Comparison of ENCODE assay signal across 1 cellular context in the genomic region with DNA sequence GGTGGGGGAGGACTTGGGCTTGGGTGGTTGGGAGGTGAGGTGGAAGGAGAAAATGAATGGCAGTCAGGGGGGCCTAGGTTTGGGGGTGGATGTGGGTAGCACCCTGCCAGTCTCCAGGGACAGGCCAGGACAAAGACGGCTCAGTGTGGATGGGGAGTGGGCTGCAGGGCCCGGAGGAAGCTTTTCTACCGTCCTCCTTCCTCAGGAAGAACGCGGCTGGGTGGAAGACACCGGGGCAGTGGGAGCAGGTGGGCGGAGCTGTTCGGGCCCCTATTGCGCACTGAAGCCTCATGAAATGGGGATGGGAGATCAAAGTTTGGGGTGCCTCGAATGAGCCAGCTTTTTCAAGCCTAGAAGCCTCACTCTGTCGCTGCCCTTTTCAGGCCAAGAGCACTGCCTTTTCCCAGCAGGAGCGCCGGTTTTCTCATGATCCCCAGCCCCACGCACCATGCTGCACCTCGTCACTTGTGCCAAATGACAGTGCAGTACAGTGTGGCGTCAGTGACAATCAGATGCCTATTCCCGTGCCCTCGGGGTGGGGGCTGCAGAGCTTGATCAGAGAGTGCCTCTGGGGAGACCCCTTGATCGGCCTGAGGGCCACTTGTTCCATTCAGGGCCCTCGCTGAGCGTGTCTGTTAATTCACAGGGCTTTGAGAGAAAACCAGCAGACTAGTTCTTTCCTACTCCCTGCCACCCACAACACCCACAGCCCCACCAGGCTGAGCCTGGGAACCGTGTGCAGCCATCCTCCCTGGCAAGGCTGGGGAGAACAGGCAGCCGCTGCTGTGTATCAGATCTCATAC.
TF ChIP-seq lines count a peak whose summit lies in the region.

No MANE protein-coding gene starts in this region.

TF ChIP-seq in K562, 482 proteins besides CTCF, POLR2A, EP300 and RAD21:
- TF ChIP-seq, protein P1, sequence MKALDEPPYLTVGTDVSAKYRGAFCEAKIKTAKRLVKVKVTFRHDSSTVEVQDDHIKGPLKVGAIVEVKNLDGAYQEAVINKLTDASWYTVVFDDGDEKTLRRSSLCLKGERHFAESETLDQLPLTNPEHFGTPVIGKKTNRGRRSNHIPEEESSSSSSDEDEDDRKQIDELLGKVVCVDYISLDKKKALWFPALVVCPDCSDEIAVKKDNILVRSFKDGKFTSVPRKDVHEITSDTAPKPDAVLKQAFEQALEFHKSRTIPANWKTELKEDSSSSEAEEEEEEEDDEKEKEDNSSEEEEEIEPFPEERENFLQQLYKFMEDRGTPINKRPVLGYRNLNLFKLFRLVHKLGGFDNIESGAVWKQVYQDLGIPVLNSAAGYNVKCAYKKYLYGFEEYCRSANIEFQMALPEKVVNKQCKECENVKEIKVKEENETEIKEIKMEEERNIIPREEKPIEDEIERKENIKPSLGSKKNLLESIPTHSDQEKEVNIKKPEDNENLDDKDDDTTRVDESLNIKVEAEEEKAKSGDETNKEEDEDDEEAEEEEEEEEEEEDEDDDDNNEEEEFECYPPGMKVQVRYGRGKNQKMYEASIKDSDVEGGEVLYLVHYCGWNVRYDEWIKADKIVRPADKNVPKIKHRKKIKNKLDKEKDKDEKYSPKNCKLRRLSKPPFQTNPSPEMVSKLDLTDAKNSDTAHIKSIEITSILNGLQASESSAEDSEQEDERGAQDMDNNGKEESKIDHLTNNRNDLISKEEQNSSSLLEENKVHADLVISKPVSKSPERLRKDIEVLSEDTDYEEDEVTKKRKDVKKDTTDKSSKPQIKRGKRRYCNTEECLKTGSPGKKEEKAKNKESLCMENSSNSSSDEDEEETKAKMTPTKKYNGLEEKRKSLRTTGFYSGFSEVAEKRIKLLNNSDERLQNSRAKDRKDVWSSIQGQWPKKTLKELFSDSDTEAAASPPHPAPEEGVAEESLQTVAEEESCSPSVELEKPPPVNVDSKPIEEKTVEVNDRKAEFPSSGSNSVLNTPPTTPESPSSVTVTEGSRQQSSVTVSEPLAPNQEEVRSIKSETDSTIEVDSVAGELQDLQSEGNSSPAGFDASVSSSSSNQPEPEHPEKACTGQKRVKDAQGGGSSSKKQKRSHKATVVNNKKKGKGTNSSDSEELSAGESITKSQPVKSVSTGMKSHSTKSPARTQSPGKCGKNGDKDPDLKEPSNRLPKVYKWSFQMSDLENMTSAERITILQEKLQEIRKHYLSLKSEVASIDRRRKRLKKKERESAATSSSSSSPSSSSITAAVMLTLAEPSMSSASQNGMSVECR (CRISPR knock-in tag; IDR thresholded peaks at IDR 0.05), result 0 out of 2 replicates have a peak, but pooled peaks have one; percentile 25
- TF ChIP-seq ZNF551 (CRISPR knock-in tag; IDR thresholded peaks at IDR 0.05) (no peak), SMAD4 (CRISPR knock-in tag; conservative IDR thresholded peaks at IDR 0.05) (0 out of 2 replicates have a peak, but pooled peaks have one; percentile 31), SMARCE1 (IDR thresholded peaks at IDR 0.05) (0 out of 2 replicates have a peak, but pooled peaks have one; percentile 4), RBBP5 (IDR thresholded peaks at IDR 0.05; ENCODE audit: borderline replicate concordance, insufficient read depth, low read length, poor library complexity, severe bottlenecking) (peak; percentile 47), RBFOX2 (IDR thresholded peaks at IDR 0.05; ENCODE audit: low read depth, low read length) (peak; percentile 65), CHD1 (IDR thresholded peaks at IDR 0.05; ENCODE audit: low read length) (peak; percentile 77), BHLHE40 (IDR thresholded peaks at IDR 0.05; ENCODE audit: low read length) (no peak), ZBTB7A (IDR thresholded peaks at IDR 0.05; ENCODE audit: borderline replicate concordance, control insufficient read depth, low read depth, low read length) (peak; percentile 13; the same call in 1 of the 2 replicates), SIN3A (IDR thresholded peaks at IDR 0.05; ENCODE audit: borderline replicate concordance in 2 of 2, control insufficient read depth in 1 of 2, low read depth in 2 of 2, low read length in 2 of 2) (peak in 1 of 2 experiments; percentile 2; a peak in 1 of 4 replicates)
- TF ChIP-seq, protein P2, sequence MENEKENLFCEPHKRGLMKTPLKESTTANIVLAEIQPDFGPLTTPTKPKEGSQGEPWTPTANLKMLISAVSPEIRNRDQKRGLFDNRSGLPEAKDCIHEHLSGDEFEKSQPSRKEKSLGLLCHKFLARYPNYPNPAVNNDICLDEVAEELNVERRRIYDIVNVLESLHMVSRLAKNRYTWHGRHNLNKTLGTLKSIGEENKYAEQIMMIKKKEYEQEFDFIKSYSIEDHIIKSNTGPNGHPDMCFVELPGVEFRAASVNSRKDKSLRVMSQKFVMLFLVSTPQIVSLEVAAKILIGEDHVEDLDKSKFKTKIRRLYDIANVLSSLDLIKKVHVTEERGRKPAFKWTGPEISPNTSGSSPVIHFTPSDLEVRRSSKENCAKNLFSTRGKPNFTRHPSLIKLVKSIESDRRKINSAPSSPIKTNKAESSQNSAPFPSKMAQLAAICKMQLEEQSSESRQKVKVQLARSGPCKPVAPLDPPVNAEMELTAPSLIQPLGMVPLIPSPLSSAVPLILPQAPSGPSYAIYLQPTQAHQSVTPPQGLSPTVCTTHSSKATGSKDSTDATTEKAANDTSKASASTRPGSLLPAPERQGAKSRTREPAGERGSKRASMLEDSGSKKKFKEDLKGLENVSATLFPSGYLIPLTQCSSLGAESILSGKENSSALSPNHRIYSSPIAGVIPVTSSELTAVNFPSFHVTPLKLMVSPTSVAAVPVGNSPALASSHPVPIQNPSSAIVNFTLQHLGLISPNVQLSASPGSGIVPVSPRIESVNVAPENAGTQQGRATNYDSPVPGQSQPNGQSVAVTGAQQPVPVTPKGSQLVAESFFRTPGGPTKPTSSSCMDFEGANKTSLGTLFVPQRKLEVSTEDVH (IDR thresholded peaks at IDR 0.05; ENCODE audit: low read depth, partially characterized antibody), result no peak
- TF ChIP-seq, protein P3, sequence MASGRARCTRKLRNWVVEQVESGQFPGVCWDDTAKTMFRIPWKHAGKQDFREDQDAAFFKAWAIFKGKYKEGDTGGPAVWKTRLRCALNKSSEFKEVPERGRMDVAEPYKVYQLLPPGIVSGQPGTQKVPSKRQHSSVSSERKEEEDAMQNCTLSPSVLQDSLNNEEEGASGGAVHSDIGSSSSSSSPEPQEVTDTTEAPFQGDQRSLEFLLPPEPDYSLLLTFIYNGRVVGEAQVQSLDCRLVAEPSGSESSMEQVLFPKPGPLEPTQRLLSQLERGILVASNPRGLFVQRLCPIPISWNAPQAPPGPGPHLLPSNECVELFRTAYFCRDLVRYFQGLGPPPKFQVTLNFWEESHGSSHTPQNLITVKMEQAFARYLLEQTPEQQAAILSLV (tag; IDR thresholded peaks at IDR 0.05), result no peak
